In genomic region chr9:89445801-89446228, GRCh38 we compare ENCODE assay signal across 1 cellular context.
TF ChIP-seq lines count a peak whose summit lies in the region.

No MANE protein-coding gene starts in this region.

TF ChIP-seq in GM23338, 12 proteins besides CTCF, POLR2A, EP300 and RAD21 (continued from another document):
- TF ChIP-seq ZNF462 (CRISPR knock-in tag; IDR thresholded peaks at IDR 0.05) (no peak), NANOG (IDR thresholded peaks at IDR 0.05; ENCODE audit: borderline replicate concordance) (no peak)
